23 cellular contexts compared by ENCODE assay signal in genomic region chr18:58125183-58125582, GRCh38.
A peak's percentile ranks its signal among the peaks of the same experiment; 100 is the strongest.
DNase-seq lines count a peak whose midpoint lies in the region; ATAC-seq and TF ChIP-seq lines count a peak whose summit lies in the region.
"Had no signal": no experiment of that assay in that cellular context is flagged by ENCODE, and none has a peak within 500 bp of the region (broad histone marks: within the 10 kb centered on the region; RNA-seq: fewer than 3 reads in every experiment).

No MANE protein-coding gene starts in this region.

- DNase-seq in GM23338 (ENCODE audit: low spot score) (peak; percentile 52), RKO (ENCODE audit: low spot score) (peak; percentile 31), epithelial cell of proximal tubule (ENCODE audit: low read depth) (no peak), neural progenitor cell (ENCODE audit: low spot score) (peak; percentile 39), NCI-H1694 (lab: John Stamatoyannopoulos, UW) (no peak), cortex of kidney (lab: John Stamatoyannopoulos, UW) (no peak), AG20443 (ENCODE audit: low spot score) (no peak), SHP77 (lab: John Stamatoyannopoulos, UW) (no peak)
- DNase-seq: activated CD4-positive, CD25-positive, alpha-beta regulatory T cell; activated CD8-positive, alpha-beta T cell treated with anti-CD3 and anti-CD28 coated beads for 36 hours; amniotic stem cell; caudate nucleus; DMS79; left colon; NCI-H1092; NCI-H2029; NCI-H446; Peyer's patch; stimulated activated CD4-positive, alpha-beta T cell treated with anti-CD3 and anti-CD28 coated beads, Interleukin-4, amount 100 ng/mL, for 1 hour; stimulated activated naive CD8-positive, alpha-beta T cell treated with anti-CD3 and anti-CD28 coated beads, Interleukin-15, Interleukin-2, amounts not matched to agents 100 U/mL and 50 U/mL, for 24 hours; tibial artery had no signal

- H3K27ac ChIP-seq in GM23338 (ENCODE audit: low read depth) (no peak overlapping the region), neural progenitor cell (no peak overlapping the region)
- H3K27ac ChIP-seq: KMS-11, Peyer's patch, SK-N-MC, tibial artery had no signal

- no peak overlapping the region for H3K4me2 ChIP-seq in GM23338
- no peak overlapping the region for H3K4me2 ChIP-seq in neural progenitor cell
- H3K4me2 ChIP-seq: KMS-11 had no signal

- TF ChIP-seq CTCF in GM23338 (conservative IDR thresholded peaks at IDR 0.05; ENCODE audit: low read depth in 2 of 2) = peak in 1 of 2 experiments; percentile 11; a peak in 2 of 4 replicates
- TF ChIP-seq CTCF in epithelial cell of proximal tubule (conservative IDR thresholded peaks at IDR 0.05; ENCODE audit: low read depth, low read length) = peak; percentile 25
- peak; percentile 11 for TF ChIP-seq CTCF in neural progenitor cell (IDR thresholded peaks at IDR 0.05)

- no peak overlapping the region for H3K9ac ChIP-seq in neural progenitor cell
- H3K9ac ChIP-seq: KMS-11 had no signal

- no peaks in the 10 kb centered on the region for H3K4me1 ChIP-seq in GM23338 (ENCODE audit: insufficient read depth)
- no peaks in the 10 kb centered on the region for H3K4me1 ChIP-seq in neural progenitor cell
- H3K4me1 ChIP-seq: tibial artery had no signal

- peaks cover 4% of the 10 kb centered on the region for H3K27me3 Mint-ChIP-seq in GM23338 (ENCODE audit: insufficient read depth, low read depth, poor library complexity)
- H3K27me3 Mint-ChIP-seq in neural progenitor cell (ENCODE audit: insufficient read depth, low read depth) = no peaks in the 10 kb centered on the region
- H3K27me3 Mint-ChIP-seq: activated CD8-positive, alpha-beta T cell treated with anti-CD3 and anti-CD28 coated beads for 36 hours had no signal

- peak; percentile 59 for ATAC-seq in GM23338
- ATAC-seq: activated CD8-positive, alpha-beta T cell treated with anti-CD3 and anti-CD28 coated beads for 36 hours; left colon; stimulated activated naive CD8-positive, alpha-beta T cell treated with anti-CD3 and anti-CD28 coated beads, Interleukin-15, Interleukin-2, amounts not matched to agents 100 U/mL and 50 U/mL, for 24 hours had no signal

- H3K36me3 Mint-ChIP-seq in GM23338 (ENCODE audit: low read depth) (peaks cover 2% of the 10 kb centered on the region; the same call in 2 of the 3 replicates), neural progenitor cell (peaks cover 4% of the 10 kb centered on the region)

- H4K20me1 ChIP-seq in GM23338 (replicated peaks; ENCODE audit: insufficient read depth) (peaks cover 3% of the 10 kb centered on the region; the same call in 1 of the 2 replicates), neural progenitor cell (ENCODE audit: low read depth) (peaks cover 34% of the 10 kb centered on the region)

- H2AFZ ChIP-seq in GM23338 (no peak overlapping the region), neural progenitor cell (replicated peaks) (no peak overlapping the region)

- no peak overlapping the region for H3K4me3 Mint-ChIP-seq in GM23338
- no peak overlapping the region for H3K4me3 Mint-ChIP-seq in neural progenitor cell
- H3K4me3 Mint-ChIP-seq: activated CD8-positive, alpha-beta T cell treated with anti-CD3 and anti-CD28 coated beads for 36 hours had no signal

- H3K27ac Mint-ChIP-seq in GM23338 (no peak overlapping the region), neural progenitor cell (no peak overlapping the region)
- H3K27ac Mint-ChIP-seq: activated CD8-positive, alpha-beta T cell treated with anti-CD3 and anti-CD28 coated beads for 36 hours had no signal

- no peaks in the 10 kb centered on the region for H3K9me3 ChIP-seq in neural progenitor cell (ENCODE audit: low read depth)
- H3K9me3 ChIP-seq: Peyer's patch, tibial artery had no signal

- H3F3A ChIP-seq in GM23338 (replicated peaks; ENCODE audit: low read depth) = no peaks in the 10 kb centered on the region
- H3F3A ChIP-seq in neural progenitor cell (ENCODE audit: low read depth) = no peaks in the 10 kb centered on the region

- no peaks in the 10 kb centered on the region for H3K9me2 ChIP-seq in GM23338 (ENCODE audit: insufficient read depth)

- no peaks in the 10 kb centered on the region for H3K27me3 ChIP-seq in GM23338 (ENCODE audit: insufficient read depth)
- H3K27me3 ChIP-seq in neural progenitor cell = no peaks in the 10 kb centered on the region
- H3K27me3 ChIP-seq: Peyer's patch, tibial artery had no signal

- peaks cover 9% of the 10 kb centered on the region; the same call in 2 of the 3 replicates for H3K4me1 Mint-ChIP-seq in GM23338
- peaks cover 3% of the 10 kb centered on the region for H3K4me1 Mint-ChIP-seq in neural progenitor cell

- peaks cover 80% of the 10 kb centered on the region for H3K79me2 ChIP-seq in GM23338 (replicated peaks; ENCODE audit: insufficient read depth)
- peaks cover 23% of the 10 kb centered on the region for H3K79me2 ChIP-seq in neural progenitor cell (ENCODE audit: low read depth)

- H3K9me3 Mint-ChIP-seq in GM23338 = no peaks in the 10 kb centered on the region
- peaks cover 2% of the 10 kb centered on the region for H3K9me3 Mint-ChIP-seq in neural progenitor cell
- H3K9me3 Mint-ChIP-seq: activated CD8-positive, alpha-beta T cell treated with anti-CD3 and anti-CD28 coated beads for 36 hours had no signal

- no peaks in the 10 kb centered on the region for H3K36me3 ChIP-seq in GM23338 (ENCODE audit: insufficient read depth)
- no peaks in the 10 kb centered on the region for H3K36me3 ChIP-seq in neural progenitor cell
- H3K36me3 ChIP-seq: Peyer's patch, tibial artery had no signal

- H3K4me3 ChIP-seq in GM23338 (no peak overlapping the region), epithelial cell of proximal tubule (ENCODE audit: low read depth, low read length) (no peak overlapping the region), neural progenitor cell (no peak overlapping the region)
- H3K4me3 ChIP-seq: Peyer's patch, SK-N-MC, tibial artery had no signal

TF ChIP-seq in GM23338, 12 proteins besides CTCF, POLR2A, EP300 and RAD21:
- TF ChIP-seq REST (IDR thresholded peaks at IDR 0.05; ENCODE audit: unreplicated experiment) (no peak), CREB1 (CRISPR knock-in tag; IDR thresholded peaks at IDR 0.05; ENCODE audit: low read depth) (no peak), EZH2 (IDR thresholded peaks at IDR 0.05; ENCODE audit: low read depth, unreplicated experiment) (no peak), ETS1 (IDR thresholded peaks at IDR 0.05) (no peak), POLR2AphosphoS5 (IDR thresholded peaks at IDR 0.05; ENCODE audit: low read depth) (no peak)

Comparison
In these comparisons a context has a peak if more than half of its experiments do, and no peak if none do; other contexts are left out.
1. DNase-seq: peak in GM23338 (single experiment), RKO (single experiment) and neural progenitor cell (single experiment); none in epithelial cell of proximal tubule (single experiment), NCI-H1694 (single experiment), cortex of kidney (single experiment), AG20443 (single experiment) and SHP77 (0 of 2).